10 cellular contexts compared by ENCODE assay signal in genomic region chrX:1493317-1493856, GRCh38. TPM values are rescaled to one million over a fixed set of nuclear protein-coding genes. Genes with fewer than 3 reads are reported as not detected.
DNase-seq lines count a peak whose midpoint lies in the region; ATAC-seq and TF ChIP-seq lines count a peak whose summit lies in the region.
"Had no signal": no experiment of that assay in that cellular context is flagged by ENCODE, and none has a peak within 500 bp of the region (broad histone marks: within the 10 kb centered on the region; RNA-seq: fewer than 3 reads in every experiment).

No MANE protein-coding gene starts in this region.

- H3K9me2 ChIP-seq in MM.1S (replicated peaks; ENCODE audit: insufficient read depth, low read length): no peaks in the 10 kb centered on the region

- peak overlapping the region; percentile 79 for H3K4me2 ChIP-seq in MM.1S (ENCODE audit: low read depth, low read length)

- TF ChIP-seq CTCF in MM.1S (IDR thresholded peaks at IDR 0.05; ENCODE audit: low read length) (no peak), mucosa of descending colon (IDR thresholded peaks at IDR 0.05) (no peak), colonic mucosa (IDR thresholded peaks at IDR 0.05) (no peak)

- no peaks in the 10 kb centered on the region for H3K27me3 ChIP-seq in MM.1S (replicated peaks; ENCODE audit: insufficient read depth, low read length)
- H3K27me3 ChIP-seq in colonic mucosa: no peaks in the 10 kb centered on the region

- peak overlapping the region; percentile 76; the same call in 1 of the 2 replicates for H3K27ac ChIP-seq in MM.1S (ENCODE audit: low read length)
- no peak overlapping the region for H3K27ac ChIP-seq in colonic mucosa

- peaks cover 42% of the 10 kb centered on the region for H3K79me2 ChIP-seq in MM.1S (ENCODE audit: low read length)

- H3K4me3 ChIP-seq in GM08714 (ENCODE audit: low read length) (peak overlapping the region; percentile 45; the same call in 1 of the 2 replicates), MM.1S (ENCODE audit: low read length) (peak overlapping the region; percentile 33; the same call in 1 of the 2 replicates), mucosa of descending colon (no peak overlapping the region), colonic mucosa (no peak overlapping the region)
- H3K4me3 ChIP-seq: HAP-1 had no signal

- peaks cover 11% of the 10 kb centered on the region; the same call in 1 of the 2 replicates for H3K4me1 ChIP-seq in MM.1S (ENCODE audit: low read length)
- no peaks in the 10 kb centered on the region for H3K4me1 ChIP-seq in mucosa of descending colon (ENCODE audit: low read depth)
- no peaks in the 10 kb centered on the region for H3K4me1 ChIP-seq in colonic mucosa
- H3K4me1 ChIP-seq: HAP-1 had no signal

- H3K36me3 ChIP-seq in MM.1S (replicated peaks; ENCODE audit: insufficient read depth, low read length) (no peaks in the 10 kb centered on the region; the same call in 1 of the 2 replicates), mucosa of descending colon (ENCODE audit: low read depth) (no peaks in the 10 kb centered on the region), colonic mucosa (no peaks in the 10 kb centered on the region)
- H3K36me3 ChIP-seq: HAP-1 had no signal

- peak; percentile 17 for ATAC-seq in GM21360 (IDR thresholded peaks at IDR 0.05; ENCODE audit: unreplicated experiment)
- ATAC-seq in mucosa of descending colon: peak; percentile 9

- H3F3A ChIP-seq in MM.1S (ENCODE audit: insufficient read depth, low read length): peaks cover 25% of the 10 kb centered on the region

- no peak overlapping the region for H2AFZ ChIP-seq in MM.1S (ENCODE audit: low read length)

- no peaks in the 10 kb centered on the region for H3K9me3 ChIP-seq in MM.1S (replicated peaks; ENCODE audit: insufficient read depth, low read length)
- no peaks in the 10 kb centered on the region for H3K9me3 ChIP-seq in mucosa of descending colon
- no peaks in the 10 kb centered on the region for H3K9me3 ChIP-seq in colonic mucosa
- H3K9me3 ChIP-seq: HAP-1 had no signal

- DNase-seq in MM.1S: no peak
- no peak for DNase-seq in mucosa of descending colon
- no peak for DNase-seq in T1000 (lab: John Stamatoyannopoulos, UW)
- no peak for DNase-seq in NCI-H1436 (lab: John Stamatoyannopoulos, UW)
- no peak for DNase-seq in NCI-H1092 (lab: John Stamatoyannopoulos, UW)
- DNase-seq in colonic mucosa: no peak

- H4K20me1 ChIP-seq in MM.1S (ENCODE audit: insufficient read depth, low read length): no peaks in the 10 kb centered on the region

- intact Hi-C loops in mucosa of descending colon (cut with DNase I, micrococcal nuclease) (no loop called here), colonic mucosa (cut with DNase I) (no loop called here)

- H3K9ac ChIP-seq in MM.1S (ENCODE audit: low read length): peak overlapping the region; percentile 29; the same call in 1 of the 2 replicates
- peak overlapping the region in 1 of 2 donors; percentile 35 for H3K9ac ChIP-seq in colonic mucosa (ENCODE audit: low read depth in 2 of 2, low read length in 2 of 2)

RNA-seq across cellular contexts. Expression of gene ASMTL, which starts 40.7 kb away (rescaled TPM):
- total RNA-seq in mucosa of descending colon (10 to 100 TPM; 15.6 to 32.0 (median 18.8) TPM), colonic mucosa (10 to 100 TPM; 17.4 to 21.6 TPM)

RNA-seq across cellular contexts. Expression of gene P2RY8, which starts 43.6 kb away (rescaled TPM):
- 1 to 10 TPM in 2 of 3 donors, under 1 TPM in 1; 0.87 to 2.0 (median 2.0) TPM for total RNA-seq in mucosa of descending colon
- 1 to 10 TPM; 1.3 TPM for total RNA-seq in colonic mucosa
- total RNA-seq: MCF 10A had no signal

Comparison
In these comparisons a context has a peak if more than half of its experiments do, and no peak if none do; other contexts are left out.
1. H3K4me3 ChIP-seq: peak in GM08714 (single experiment) and MM.1S (single experiment); none in mucosa of descending colon (single experiment) and colonic mucosa (single experiment).